ENCODE assay signal across 8 cellular contexts in the genomic region with DNA sequence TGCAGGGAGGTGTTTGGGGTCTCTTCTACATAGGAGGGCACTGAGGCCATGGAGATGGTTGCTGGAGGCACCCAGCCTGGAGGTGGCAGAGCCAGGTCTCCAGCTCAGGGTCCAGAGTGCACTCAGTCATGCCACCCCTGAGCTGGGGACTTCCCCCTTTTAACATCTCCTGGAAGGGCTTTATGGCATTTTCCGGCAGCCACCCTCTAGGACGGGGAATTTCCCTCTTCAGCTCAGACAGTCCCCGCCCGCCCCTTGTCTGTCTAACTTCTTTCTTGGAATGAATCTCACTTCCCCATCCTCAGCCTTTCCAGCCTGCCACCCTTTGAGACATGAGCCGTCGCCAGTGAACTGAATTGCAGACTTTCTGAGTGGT. TPM values are rescaled to one million over a fixed set of nuclear protein-coding genes. Genes with fewer than 3 reads are reported as not detected.
DNase-seq lines count a peak whose midpoint lies in the region; ATAC-seq and TF ChIP-seq lines count a peak whose summit lies in the region.
"Had no signal": no experiment of that assay in that cellular context is flagged by ENCODE, and none has a peak within 500 bp of the region (broad histone marks: within the 10 kb centered on the region; RNA-seq: fewer than 3 reads in every experiment).

No MANE protein-coding gene starts in this region.

- H3K27me3 ChIP-seq in mammary epithelial cell (ENCODE audit: insufficient read depth, low read length): peaks cover 3% of the 10 kb centered on the region

- no peak overlapping the region for H3K9ac ChIP-seq in mammary epithelial cell (ENCODE audit: insufficient read depth, low read length)

- no peaks in the 10 kb centered on the region for H3K79me2 ChIP-seq in mammary epithelial cell (ENCODE audit: insufficient read depth, low read length)

- CTCF ChIA-PET in mammary epithelial cell (lab: Charles Lee; ENCODE audit: low non-redundant PET): no interaction called here

- no peak overlapping the region for H3K4me3 ChIP-seq in mammary epithelial cell (replicated peaks in 1 of 3; ENCODE audit: insufficient read depth in 1 of 3, low read depth in 2 of 3, low read length in 3 of 3)

- dilution Hi-C loops in mammary epithelial cell (cut with HindIII; ENCODE audit: low sequenced_read_pairs): no loop called here

- peaks cover 10% of the 10 kb centered on the region for H3K27me3 Mint-ChIP-seq in activated T-helper 17 cell treated with anti-CD3 and anti-CD28 coated beads, Interleukin-2, amount 50 U/mL, for 72 hours

- intact Hi-C loops in mammary epithelial cell (cut with micrococcal nuclease): no loop called here

- in situ Hi-C loops in mammary epithelial cell (cut with MboI; ENCODE audit: low sequenced_read_pairs in 2 of 2): loop anchor here in 1 of 2 donors (25.0 kb wide), 1 partner anchor 681 kb away; no protein-coding TSS in a partner anchor

- H3K27ac Mint-ChIP-seq in activated T-helper 17 cell treated with anti-CD3 and anti-CD28 coated beads, Interleukin-2, amount 50 U/mL, for 72 hours: peak overlapping the region; percentile 53
- H3K27ac Mint-ChIP-seq: nephron had no signal

- BruUV-seq in mammary epithelial cell (replicated peaks; lab: Mats Ljungman, UMichigan): no TSS peak

- H3K9me3 Mint-ChIP-seq in activated T-helper 17 cell treated with anti-CD3 and anti-CD28 coated beads, Interleukin-2, amount 50 U/mL, for 72 hours: no peaks in the 10 kb centered on the region
- H3K9me3 Mint-ChIP-seq: nephron had no signal

- peaks cover 8% of the 10 kb centered on the region for H3K4me1 Mint-ChIP-seq in activated T-helper 17 cell treated with anti-CD3 and anti-CD28 coated beads, Interleukin-2, amount 50 U/mL, for 72 hours

- H4K20me1 ChIP-seq in mammary epithelial cell (ENCODE audit: insufficient read depth, low read length): no peaks in the 10 kb centered on the region

- ATAC-seq in GM19328 (IDR thresholded peaks at IDR 0.05; ENCODE audit: unreplicated experiment) (peak; percentile 46), HG03097 (IDR thresholded peaks at IDR 0.05; ENCODE audit: low FRiP score, unreplicated experiment) (peak; percentile 49)
- ATAC-seq in activated T-helper 17 cell treated with anti-CD3 and anti-CD28 coated beads, Interleukin-2, amount 50 U/mL, for 72 hours (replicated peaks): peak; percentile 97

- no peaks in the 10 kb centered on the region for H3K36me3 Mint-ChIP-seq in activated T-helper 17 cell treated with anti-CD3 and anti-CD28 coated beads, Interleukin-2, amount 50 U/mL, for 72 hours (ENCODE audit: low read depth)

- peak overlapping the region; percentile 52 for H3K4me3 Mint-ChIP-seq in activated T-helper 17 cell treated with anti-CD3 and anti-CD28 coated beads, Interleukin-2, amount 50 U/mL, for 72 hours
- H3K4me3 Mint-ChIP-seq: nephron had no signal

- 98% methylated on average over 6 of the region's 6 CpGs for WGBS in mammary epithelial cell (ENCODE audit: low coverage, missing lambda C conversion rate)

- no peak overlapping the region for H2AFZ ChIP-seq in mammary epithelial cell (ENCODE audit: low read depth, low read length)

- no peak overlapping the region for H3K4me2 ChIP-seq in mammary epithelial cell (ENCODE audit: insufficient read depth, low read depth, low read length)

- TF ChIP-seq CTCF in mammary epithelial cell (conservative IDR thresholded peaks at IDR 0.05 in 1 of 2, IDR thresholded peaks at IDR 0.05 in 1 of 2; ENCODE audit: extremely low read depth in 1 of 2, insufficient read depth in 1 of 2, low read depth in 1 of 2, low read length in 2 of 2): no peak

- no peaks in the 10 kb centered on the region for H3K4me1 ChIP-seq in mammary epithelial cell (ENCODE audit: insufficient read depth, low read length)

- no peaks in the 10 kb centered on the region for H3K9me3 ChIP-seq in mammary epithelial cell (replicated peaks; ENCODE audit: insufficient read depth, low read length)

- H3K27ac ChIP-seq in mammary epithelial cell (ENCODE audit: insufficient read depth, low read depth, low read length): no peak overlapping the region

- DNase-seq in stimulated activated CD4-positive, alpha-beta T cell treated with anti-CD3 and anti-CD28 coated beads, Interleukin-15, amount 100 ng/mL, for 24 hours: peak; percentile 74
- DNase-seq in iPS-NIHi11 (ENCODE audit: low spot score): no peak
- DNase-seq in NCI-H2081 treated with DMSO at 0.1 percent for 48 hours (lab: John Stamatoyannopoulos, UW): no peak
- no peak for DNase-seq in mammary epithelial cell

- H3K36me3 ChIP-seq in mammary epithelial cell (ENCODE audit: insufficient read depth, low read length): no peaks in the 10 kb centered on the region

RNA-seq across cellular contexts. Expression of gene COL15A1, which starts 49.9 kb away (rescaled TPM):
- total RNA-seq in activated T-helper 17 cell treated with anti-CD3 and anti-CD28 coated beads, Interleukin-2, amount 50 U/mL, for 72 hours: under 1 TPM; 0.11 to 0.82 TPM
- total RNA-seq in mammary epithelial cell: under 1 TPM in 1 of 2 donors, not detected in 1; 0.50 TPM
- not detected for polyA plus RNA-seq in mammary epithelial cell
- not detected for polyA minus RNA-seq in mammary epithelial cell

Comparison
In these comparisons a context has a peak if more than half of its experiments do, and no peak if none do; other contexts are left out.
1. ATAC-seq: peak in every context shown above with its lines; median percentile 97 in activated T-helper 17 cell treated with anti-CD3 and anti-CD28 coated beads, Interleukin-2, amount 50 U/mL, for 72 hours; 49 in HG03097; 46 in GM19328.